In genomic region chr1:63593887-63594617, GRCh38 we compare ENCODE assay signal across 8 cellular contexts. TPM values are rescaled to one million over a fixed set of nuclear protein-coding genes. Genes with fewer than 3 reads are reported as not detected.
DNase-seq lines count a peak whose midpoint lies in the region; ATAC-seq and TF ChIP-seq lines count a peak whose summit lies in the region.

No MANE protein-coding gene starts in this region.

- peaks cover 46% of the 10 kb centered on the region for H3K4me1 Mint-ChIP-seq in endodermal cell

- intact Hi-C loops in mucosa of descending colon (cut with DNase I, micrococcal nuclease) = no loop called here

- peaks cover 8% of the 10 kb centered on the region for H3K4me1 ChIP-seq in endodermal cell (ENCODE audit: control insufficient read depth, insufficient read depth, low read length)
- H3K4me1 ChIP-seq in mucosa of descending colon (ENCODE audit: low read depth) = peaks cover 9% of the 10 kb centered on the region

- H3K9me3 Mint-ChIP-seq in endodermal cell = no peaks in the 10 kb centered on the region

- TF ChIP-seq CTCF in endodermal cell (conservative IDR thresholded peaks at IDR 0.05) = no peak
- TF ChIP-seq CTCF in mucosa of descending colon (IDR thresholded peaks at IDR 0.05) = no peak

- peak overlapping the region; percentile 52 for H3K9ac ChIP-seq in endodermal cell (ENCODE audit: extremely low read depth, low read length, poor library complexity, severe bottlenecking)

- no peaks in the 10 kb centered on the region for H3K27me3 Mint-ChIP-seq in endodermal cell (ENCODE audit: insufficient read depth)

- H3K4me3 ChIP-seq in endodermal cell (ENCODE audit: low read length) (peak overlapping the region; percentile 88), mucosa of descending colon (peak overlapping the region; percentile 60)

- H3K9me3 ChIP-seq in endodermal cell (ENCODE audit: control insufficient read depth, low read length) (no peaks in the 10 kb centered on the region), mucosa of descending colon (no peaks in the 10 kb centered on the region)

- peak overlapping the region; percentile 89 for H3K27ac Mint-ChIP-seq in endodermal cell

- H3K36me3 ChIP-seq in endodermal cell (ENCODE audit: control insufficient read depth, insufficient read depth, low read length) (peaks cover 11% of the 10 kb centered on the region), mucosa of descending colon (ENCODE audit: low read depth) (no peaks in the 10 kb centered on the region)

- peak overlapping the region; percentile 93 for H3K4me3 Mint-ChIP-seq in endodermal cell

- peak; percentile 51 for ATAC-seq in GM18867 (IDR thresholded peaks at IDR 0.05; ENCODE audit: unreplicated experiment)
- peak; percentile 40 for ATAC-seq in HG03095 (IDR thresholded peaks at IDR 0.05; ENCODE audit: unreplicated experiment)
- peak; percentile 77 for ATAC-seq in mucosa of descending colon

- no peak overlapping the region for H3K27ac ChIP-seq in endodermal cell (ENCODE audit: low read depth, low read length)

- H3K27me3 ChIP-seq in endodermal cell (ENCODE audit: control insufficient read depth, insufficient read depth, low read length, poor library complexity, severe bottlenecking) = no peaks in the 10 kb centered on the region

- peak; percentile 41 for DNase-seq in A172 (ENCODE audit: low spot score)
- peak; percentile 56 for DNase-seq in NCI-H510A (lab: John Stamatoyannopoulos, UW)
- peak; percentile 37 to 42 (median 37) for DNase-seq in activated CD8-positive, alpha-beta memory T cell treated with anti-CD3 and anti-CD28 coated beads for 48 hours (ENCODE audit: low read depth in 2 of 3, low spot score in 2 of 3)
- peak; percentile 89 for DNase-seq in endodermal cell
- DNase-seq in mucosa of descending colon = peak; percentile 85 to 91 (median 89)
- peak; percentile 34 to 55 for DNase-seq in stimulated activated CD8-positive, alpha-beta memory T cell treated with anti-CD3 and anti-CD28 coated beads, Interleukin-4, amount 100 ng/mL, for 4 hours (ENCODE audit: low read depth in 2 of 2, low spot score in 1 of 2)

- peaks cover 8% of the 10 kb centered on the region for H3K36me3 Mint-ChIP-seq in endodermal cell (ENCODE audit: low read depth)

- 4 to 10% methylated on average over 35 to 55 of the region's 55 CpGs for WGBS in endodermal cell (ENCODE audit: insufficient coverage in 1 of 2, insufficient read length in 1 of 2), 2 experiments

RNA-seq across cellular contexts. Expression of gene PGM1, which starts 0.8 kb away (rescaled TPM):
- 46.5 and 50.5 TPM in 2 replicates for total RNA-seq in A172 (2014; rRNA removed; shearing (Covaris generic))
- total RNA-seq in endodermal cell (100 to 1,000 TPM; 119 to 165 TPM), mucosa of descending colon (100 to 1,000 TPM in 1 of 3 donors, 10 to 100 TPM in 2; 81.0 to 116 (median 87.3) TPM)
- polyA plus RNA-seq in endodermal cell (2013, experiment 1 of 2) = 60.8 TPM
- polyA plus RNA-seq in endodermal cell (2013, experiment 2 of 2) = 52.3 TPM

Comparison
In these comparisons a context has a peak if more than half of its experiments do, and no peak if none do; other contexts are left out.
1. DNase-seq: peak in every context shown above with its lines; median percentile 89 in endodermal cell; 89 in mucosa of descending colon; 56 in NCI-H510A; 44 in stimulated activated CD8-positive, alpha-beta memory T cell treated with anti-CD3 and anti-CD28 coated beads, Interleukin-4, amount 100 ng/mL, for 4 hours; 41 in A172; 37 in activated CD8-positive, alpha-beta memory T cell treated with anti-CD3 and anti-CD28 coated beads for 48 hours.